ENCODE assay signal across 16 cellular contexts in the genomic region with DNA sequence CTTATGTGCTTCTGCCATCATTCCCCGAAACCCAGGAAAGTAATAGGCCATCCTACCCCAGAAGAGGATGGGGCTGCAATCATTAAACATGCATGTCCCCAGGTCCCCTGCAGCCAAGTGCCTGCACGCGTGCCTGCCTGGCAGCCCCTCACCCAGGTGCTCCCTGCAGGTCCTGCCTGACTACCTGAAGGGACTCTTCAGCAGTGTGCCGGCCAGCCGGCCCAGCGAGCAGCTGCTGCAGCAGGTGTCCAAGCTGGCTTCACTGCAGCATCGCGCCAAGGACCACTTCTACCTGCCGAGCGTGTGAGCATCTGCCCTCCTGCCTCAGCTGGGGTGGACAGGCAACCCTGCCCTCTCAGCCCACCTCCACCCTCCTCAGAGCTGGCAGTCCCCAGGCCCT.
"Had no signal": no experiment of that assay in that cellular context is flagged by ENCODE, and none has a peak within 500 bp of the region (broad histone marks: within the 10 kb centered on the region; RNA-seq: fewer than 3 reads in every experiment).

No MANE protein-coding gene starts in this region.

- H3K4me2 ChIP-seq: smooth muscle cell had no signal

- H3K4me3 ChIP-seq: colonic mucosa, esophagus squamous epithelium, lung, right atrium auricular region, smooth muscle cell, suprapubic skin, thyroid gland, upper lobe of left lung, uterus had no signal

- H3K4me1 ChIP-seq: colonic mucosa, esophagus squamous epithelium, right atrium auricular region, suprapubic skin, thyroid gland, upper lobe of left lung, uterus had no signal

- H3K27me3 ChIP-seq: colonic mucosa, esophagus squamous epithelium, neutrophil, right atrium auricular region, suprapubic skin, thyroid gland, upper lobe of left lung, uterus had no signal

- H3K9me3 ChIP-seq: colonic mucosa, esophagus squamous epithelium, neutrophil, right atrium auricular region, suprapubic skin, thyroid gland, upper lobe of left lung, uterus had no signal

- ATAC-seq: left ventricle myocardium superior; stimulated activated naive CD8-positive, alpha-beta T cell treated with anti-CD3 and anti-CD28 coated beads, Interleukin-15, Interleukin-2, amounts not matched to agents 100 U/mL and 50 U/mL, for 24 hours had no signal

- H3K27ac ChIP-seq: colonic mucosa, esophagus squamous epithelium, neutrophil, right atrium auricular region, suprapubic skin, thyroid gland, upper lobe of left lung, uterus had no signal

- DNase-seq: colonic mucosa; esophagus squamous epithelium; immature natural killer cell; left ventricle myocardium superior; mesendoderm; naive B cell; stimulated activated CD4-positive, alpha-beta T cell treated with anti-CD3 and anti-CD28 coated beads, Interleukin-2, amount 100 ng/mL, for 48 hours; stimulated activated naive CD8-positive, alpha-beta T cell treated with anti-CD3 and anti-CD28 coated beads, Interleukin-15, Interleukin-2, amounts not matched to agents 100 U/mL and 50 U/mL, for 24 hours; thyroid gland; uterus had no signal

- H3K36me3 ChIP-seq: colonic mucosa, esophagus squamous epithelium, neutrophil, right atrium auricular region, suprapubic skin, thyroid gland, upper lobe of left lung, uterus had no signal
